In genomic region chr9:124800306-124801259, GRCh38 we compare ENCODE assay signal across 10 cellular contexts. TPM values are rescaled to one million over a fixed set of nuclear protein-coding genes. Genes with fewer than 3 reads are reported as not detected.
A peak's percentile ranks its signal among the peaks of the same experiment; 100 is the strongest.
DNase-seq lines count a peak whose midpoint lies in the region; ATAC-seq, FAIRE-seq and TF ChIP-seq lines count a peak whose summit lies in the region.
"Had no signal": no experiment of that assay in that cellular context is flagged by ENCODE, and none has a peak within 500 bp of the region (broad histone marks: within the 10 kb centered on the region; RNA-seq: fewer than 3 reads in every experiment).

No MANE protein-coding gene starts in this region.

- TF ChIP-seq RAD21 in GM12878 (IDR thresholded peaks at IDR 0.05; ENCODE audit: insufficient read depth, low read depth, low read length): no peak

- H3K4me2 ChIP-seq in BLaER1: peak overlapping the region; percentile 0; the same call in 1 of the 2 replicates
- H3K4me2 ChIP-seq in GM12878 (ENCODE audit: control insufficient read depth, insufficient read depth): no peak overlapping the region

- no peak overlapping the region for H2AFZ ChIP-seq in GM12878 (ENCODE audit: control insufficient read depth, low read depth, low read length)

- in situ Hi-C loops in GM12878 (cut with MboI): no loop called here

- no peaks in the 10 kb centered on the region for H3K79me2 ChIP-seq in GM12878 (ENCODE audit: control insufficient read depth, insufficient read depth, low read length)

- H3K9ac ChIP-seq in BLaER1: no peak overlapping the region
- H3K9ac ChIP-seq in GM12878 (ENCODE audit: control insufficient read depth, insufficient read depth, low read length): no peak overlapping the region

- BruUV-seq in GM12878 (replicated peaks; lab: Mats Ljungman, UMichigan): no TSS peak

- H3K4me3 ChIP-seq in BLaER1: no peak overlapping the region
- no peak overlapping the region for H3K4me3 ChIP-seq in GM12878
- no peak overlapping the region for H3K4me3 ChIP-seq in lung
- H3K4me3 ChIP-seq in suprapubic skin: no peak overlapping the region

- CTCF ChIA-PET in GM12878 (lab: Yijun Ruan, JAX): interaction anchor here (0.7 to 1.7 kb wide), 6 partner anchors 14 to 54 kb away, joined by 3 to 4 read pairs (median 3); partner anchors contain the start of gene OLFML2A

- TF ChIP-seq EP300 in GM12878 (IDR thresholded peaks at IDR 0.05; ENCODE audit: borderline replicate concordance in 1 of 2, control insufficient read depth in 1 of 2, low read depth in 2 of 2, low read length in 2 of 2) (no peak), suprapubic skin (IDR thresholded peaks at IDR 0.05) (no peak)

- no peak for TF ChIP-seq POLR2A in GM12878 (IDR thresholded peaks at IDR 0.05; ENCODE audit: low read depth, low read length)
- TF ChIP-seq POLR2A in suprapubic skin (IDR thresholded peaks at IDR 0.05): no peak

- TF ChIP-seq CTCF in GM12878 (IDR thresholded peaks at IDR 0.05 in 2 of 3, conservative IDR thresholded peaks at IDR 0.05 in 1 of 3; ENCODE audit: control insufficient read depth in 2 of 3, extremely low read depth in 1 of 3, insufficient read depth in 1 of 3, low read depth in 3 of 3, low read length in 3 of 3) (no peak), lung (IDR thresholded peaks at IDR 0.05; ENCODE audit: control extremely low read depth, extremely low read depth) (no peak), suprapubic skin (IDR thresholded peaks at IDR 0.05) (no peak)

- POLR2A ChIA-PET in GM12878 (lab: Charles Lee): interaction anchor here (0.7 to 1.8 kb wide), 5 partner anchors 9 to 183 kb away, joined by 3 to 4 read pairs (median 3); no protein-coding TSS in a partner anchor

- H3K27me3 ChIP-seq in BLaER1: no peaks in the 10 kb centered on the region
- no peaks in the 10 kb centered on the region for H3K27me3 ChIP-seq in GM12878 (replicated peaks in 1 of 2; ENCODE audit: control insufficient read depth in 2 of 2, insufficient read depth in 2 of 2, low read length in 1 of 2)
- H3K27me3 ChIP-seq in lung (ENCODE audit: control insufficient read depth, insufficient read depth): no peaks in the 10 kb centered on the region
- no peaks in the 10 kb centered on the region for H3K27me3 ChIP-seq in suprapubic skin

- SMC1A ChIA-PET in GM12878 (lab: Charles Lee; ENCODE audit: uncharacterized antibody, unreplicated experiment): interaction anchor here (0.7 to 2.4 kb wide), 4 partner anchors 12 to 26 kb away, joined by 3 to 8 read pairs (median 4); no protein-coding TSS in a partner anchor

- RAD21 ChIA-PET in GM12878 (lab: Charles Lee; ENCODE audit: unreplicated experiment): interaction anchor here (1.5 kb wide), 1 partner anchor 14 kb away, joined by 3 read pairs; no protein-coding TSS in a partner anchor

- intact Hi-C loops in GM12878 (cut with micrococcal nuclease; ENCODE audit: unreplicated experiment): no loop called here

- no peak for DNase-seq in GM12878 (ENCODE audit: low read depth, low spot score)
- peak; percentile 49 for DNase-seq in lung (ENCODE audit: low spot score)
- no peak for DNase-seq in foreskin melanocyte
- no peak for DNase-seq in suprapubic skin (ENCODE audit: low spot score in 2 of 2)
- DNase-seq: Caco-2, midbrain had no signal

- peak; percentile 67 for ATAC-seq in HG03432 (IDR thresholded peaks at IDR 0.05; ENCODE audit: unreplicated experiment)
- ATAC-seq in GM12878: peak; percentile 81
- peak; percentile 54 for ATAC-seq in lung (ENCODE audit: insufficient read depth, low FRiP score)
- ATAC-seq in HG03097 (IDR thresholded peaks at IDR 0.05; ENCODE audit: low FRiP score, unreplicated experiment): no peak
- no peak for ATAC-seq in GM21367 (IDR thresholded peaks at IDR 0.05; ENCODE audit: unreplicated experiment)

- H3K4me1 ChIP-seq in BLaER1 (peaks cover 73% of the 10 kb centered on the region), GM12878 (ENCODE audit: control insufficient read depth, insufficient read depth, low read length) (0 out of 2 replicates have a peak, but pooled peaks cover 2% of the 10 kb centered on the region), lung (ENCODE audit: control insufficient read depth in 2 of 2, insufficient read depth in 2 of 2, low read length in 2 of 2) (peaks cover 4 to 19% of the 10 kb centered on the region in 2 donors), suprapubic skin (peaks cover 54% of the 10 kb centered on the region)
- H3K4me1 ChIP-seq: Caco-2 had no signal

- H3K27ac ChIP-seq in BLaER1: no peak overlapping the region
- no peak overlapping the region for H3K27ac ChIP-seq in GM12878 (ENCODE audit: control insufficient read depth, insufficient read depth)
- peak overlapping the region in 1 of 2 donors; percentile 12 for H3K27ac ChIP-seq in lung (ENCODE audit: low read depth in 1 of 2, low read length in 1 of 2)
- no peak overlapping the region for H3K27ac ChIP-seq in suprapubic skin

- peak; percentile 13 for FAIRE-seq in GM12878 (lab: Jason Lieb, UNC)

- H3K36me3 ChIP-seq in BLaER1 (no peaks in the 10 kb centered on the region), GM12878 (ENCODE audit: control insufficient read depth in 2 of 2, insufficient read depth in 2 of 2, low read length in 1 of 2) (no peaks in the 10 kb centered on the region), lung (ENCODE audit: control insufficient read depth in 2 of 2, insufficient read depth in 2 of 2, low read length in 2 of 2) (no peaks in the 10 kb centered on the region), suprapubic skin (peaks cover 12% of the 10 kb centered on the region)

- WGBS in GM12878 (ENCODE audit: insufficient coverage, insufficient replicate concordance, low lambda C conversion rate, missing lambda C conversion rate): 31% methylated on average over 15 of the region's 15 CpGs
- 34 to 38% methylated on average over 15 of the region's 15 CpGs for WGBS in lung, 2 donors
- WGBS in suprapubic skin: 14% methylated on average over 12 of the region's 15 CpGs

- no peaks in the 10 kb centered on the region for H3K9me3 ChIP-seq in BLaER1
- H3K9me3 ChIP-seq in GM12878 (replicated peaks; ENCODE audit: control insufficient read depth, insufficient read depth, low read length): no peaks in the 10 kb centered on the region
- no peaks in the 10 kb centered on the region for H3K9me3 ChIP-seq in lung (ENCODE audit: control insufficient read depth in 2 of 2, insufficient read depth in 1 of 2, low read length in 1 of 2)
- no peaks in the 10 kb centered on the region for H3K9me3 ChIP-seq in suprapubic skin
- H3K9me3 ChIP-seq: Caco-2 had no signal

- H4K20me1 ChIP-seq in BLaER1 (no peaks in the 10 kb centered on the region), GM12878 (ENCODE audit: control insufficient read depth, insufficient read depth) (no peaks in the 10 kb centered on the region)

RNA-seq across cellular contexts. Expression of gene OLFML2A, which starts 23.6 kb away (rescaled TPM):
- total RNA-seq in GM12878 (2013; cell fraction: nucleolus; rRNA removed): 0.34 and 0.56 TPM in 2 replicates
- total RNA-seq in GM12878 (2014; rRNA removed): 0.05 and 0.06 TPM in 2 replicates
- total RNA-seq in GM12878 (2014; rRNA removed; fragmentation: Illumina TruSeq; extraction: Trizol): 0.09 and 0.14 TPM in 2 replicates
- 0.10 and 0.27 TPM in 2 replicates for total RNA-seq in GM12878 (2021)
- 0.05 TPM for polyA plus RNA-seq in GM12878 (2011; ENCODE audit: low read depth)
- not detected in 2 replicates for polyA plus RNA-seq in GM12878 (2011; rRNA removed)
- 0.01 and 0.03 TPM in 2 replicates for polyA plus RNA-seq in GM12878 (2011; cell fraction: cytosol; rRNA removed)
- polyA plus RNA-seq in GM12878 (2011; cell fraction: nucleus; rRNA removed): 0.03 and 0.04 TPM in 2 replicates
- polyA plus RNA-seq in GM12878 (2012): 0.12 and 0.22 TPM in 2 replicates
- 0.06 and 0.10 TPM in 2 replicates for polyA plus RNA-seq in GM12878 (2014; fragmentation: Illumina TruSeq; extraction: Trizol)
- polyA plus RNA-seq in GM12878 (2014; fragmentation: Nextera tagmentation; extraction: Ambion mirVana): under 1 TPM in 1 of 2 experiments, not detected in 1; 0.02 TPM
- 0.13 and 0.16 TPM in 2 replicates for polyA plus RNA-seq in GM12878 (2014; rRNA removed)
- polyA plus RNA-seq in GM12878 (2016; fragmentation: Nextera tagmentation; extraction: Ambion mirVana): not detected
- polyA minus RNA-seq in GM12878 (2011; rRNA and poly(A)+ RNA removed): not detected in 2 replicates
- polyA minus RNA-seq in GM12878 (2011; cell fraction: cytosol; rRNA and poly(A)+ RNA removed): not detected in 2 replicates
- not detected in 2 replicates for polyA minus RNA-seq in GM12878 (2011; cell fraction: nucleus; rRNA and poly(A)+ RNA removed)
- total RNA-seq in lung: 10 to 100 TPM; 12.5 to 56.7 TPM
- polyA plus RNA-seq in lung: 1 to 10 TPM; 2.0 to 2.6 TPM
- 10 to 100 TPM; 14.6 to 36.8 (median 18.9) TPM for total RNA-seq in suprapubic skin

RNA-seq across cellular contexts. Expression of gene NR6A1, which starts 29.5 kb away (rescaled TPM):
- total RNA-seq in GM12878 (2013; cell fraction: nucleolus; rRNA removed): 25.7 and 29.8 TPM in 2 replicates
- total RNA-seq in GM12878 (2014; rRNA removed) (5.9 and 6.1 TPM in 2 replicates), GM12878 (2014; rRNA removed; fragmentation: Illumina TruSeq; extraction: Trizol) (5.0 and 5.4 TPM in 2 replicates), GM12878 (2021) (8.7 and 9.2 TPM in 2 replicates), lung (1 to 10 TPM; 3.4 to 4.0 TPM), suprapubic skin (10 to 100 TPM in 1 of 4 donors, 1 to 10 TPM in 3; 6.5 to 10.1 (median 6.8) TPM)
- polyA plus RNA-seq in GM12878 (2011; ENCODE audit: low read depth): 2.9 TPM
- polyA plus RNA-seq in GM12878 (2011; rRNA removed) (5.8 and 8.0 TPM in 2 replicates), GM12878 (2014; fragmentation: Illumina TruSeq; extraction: Trizol) (5.1 and 5.7 TPM in 2 replicates), GM12878 (2014; fragmentation: Nextera tagmentation; extraction: Ambion mirVana) (1 to 10 TPM; 1.2 to 2.5 TPM), GM12878 (2014; rRNA removed) (3.9 and 4.1 TPM in 2 replicates), GM12878 (2016; fragmentation: Nextera tagmentation; extraction: Ambion mirVana) (1 to 10 TPM; 2.6 to 2.9 TPM), lung (1 to 10 TPM in 1 of 2 donors, under 1 TPM in 1; 0.94 to 1.5 TPM)
- polyA plus RNA-seq in GM12878 (2011; cell fraction: cytosol; rRNA removed): 6.2 and 6.4 TPM in 2 replicates
- 7.7 and 8.9 TPM in 2 replicates for polyA plus RNA-seq in GM12878 (2011; cell fraction: nucleus; rRNA removed)
- polyA plus RNA-seq in GM12878 (2012): 2.9 and 3.3 TPM in 2 replicates
- 18.5 and 20.6 TPM in 2 replicates for polyA minus RNA-seq in GM12878 (2011; rRNA and poly(A)+ RNA removed)
- polyA minus RNA-seq in GM12878 (2011; cell fraction: cytosol; rRNA and poly(A)+ RNA removed): 5.3 and 5.6 TPM in 2 replicates
- polyA minus RNA-seq in GM12878 (2011; cell fraction: nucleus; rRNA and poly(A)+ RNA removed): 5.2 and 10.0 TPM in 2 replicates

RNA-seq across cellular contexts. Expression of gene WDR38, which starts 52.7 kb away (rescaled TPM):
- not detected in 2 replicates for total RNA-seq in GM12878 (2013; cell fraction: nucleolus; rRNA removed)
- total RNA-seq in GM12878 (2014; rRNA removed): not detected in 2 replicates
- not detected in 2 replicates for total RNA-seq in GM12878 (2014; rRNA removed; fragmentation: Illumina TruSeq; extraction: Trizol)
- total RNA-seq in GM12878 (2021): not detected in 2 replicates
- polyA plus RNA-seq in GM12878 (2011; ENCODE audit: low read depth): not detected
- not detected in 2 replicates for polyA plus RNA-seq in GM12878 (2011; rRNA removed)
- polyA plus RNA-seq in GM12878 (2011; cell fraction: cytosol; rRNA removed): not detected in 2 replicates
- polyA plus RNA-seq in GM12878 (2011; cell fraction: nucleus; rRNA removed): not detected in 2 replicates
- polyA plus RNA-seq in GM12878 (2012): not detected in 2 replicates
- not detected in 2 replicates for polyA plus RNA-seq in GM12878 (2014; fragmentation: Illumina TruSeq; extraction: Trizol)
- polyA plus RNA-seq in GM12878 (2014; fragmentation: Nextera tagmentation; extraction: Ambion mirVana): not detected
- not detected in 2 replicates for polyA plus RNA-seq in GM12878 (2014; rRNA removed)
- not detected for polyA plus RNA-seq in GM12878 (2016; fragmentation: Nextera tagmentation; extraction: Ambion mirVana)
- not detected in 2 replicates for polyA minus RNA-seq in GM12878 (2011; rRNA and poly(A)+ RNA removed)
- not detected in 2 replicates for polyA minus RNA-seq in GM12878 (2011; cell fraction: cytosol; rRNA and poly(A)+ RNA removed)
- polyA minus RNA-seq in GM12878 (2011; cell fraction: nucleus; rRNA and poly(A)+ RNA removed): not detected in 2 replicates
- 10 to 100 TPM; 11.4 to 28.9 TPM for total RNA-seq in lung
- polyA plus RNA-seq in lung: 10 to 100 TPM in 1 of 2 donors, 1 to 10 TPM in 1; 6.0 to 12.8 TPM
- total RNA-seq in suprapubic skin: not detected
- total RNA-seq: Caco-2 had no signal

Comparison
In these comparisons a context has a peak if more than half of its experiments do, and no peak if none do; other contexts are left out.
1. ATAC-seq: peak in HG03432 (single experiment), GM12878 (single experiment) and lung (single experiment); none in HG03097 (single experiment) and GM21367 (single experiment).
2. RNA of gene OLFML2A, which starts 23.6 kb away (total RNA-seq): 12.5 to 56.7 TPM in lung and 14.6 to 36.8 TPM in suprapubic skin; 0.05 to 0.56 TPM in GM12878; every median in the first group is over 4 times any median in the second.
3. RNA of gene WDR38, which starts 52.7 kb away (total RNA-seq): 11.4 to 28.9 TPM in lung; not detected in GM12878 and not detected in suprapubic skin; every median in the first group is over 10 times any median in the second.